1 cellular context compared by ENCODE assay signal in the genomic region with DNA sequence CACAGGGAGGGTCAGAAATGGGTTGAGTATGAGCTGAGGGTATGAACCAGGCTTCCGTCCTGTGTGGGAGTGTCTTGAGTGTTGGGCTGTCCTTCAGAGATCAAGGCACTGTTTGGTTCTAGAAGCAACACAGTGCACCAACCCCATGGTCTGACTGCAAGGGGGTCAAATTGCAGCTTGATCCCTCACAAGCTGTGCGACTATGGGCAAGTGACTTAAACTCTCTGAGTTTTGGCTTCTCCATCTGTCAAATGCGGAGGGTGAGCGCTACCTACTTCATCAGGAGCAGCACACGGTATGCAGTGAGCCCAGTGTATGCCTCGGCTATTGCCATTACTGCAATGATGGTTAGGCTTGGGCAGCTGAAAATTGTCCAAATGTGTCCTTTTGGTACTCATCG.
TF ChIP-seq lines count a peak whose summit lies in the region.

No MANE protein-coding gene starts in this region.

TF ChIP-seq in HepG2, 621 proteins besides CTCF, POLR2A, EP300 and RAD21:
- TF ChIP-seq ZNF768 (CRISPR knock-in tag; IDR thresholded peaks at IDR 0.05) (peak; percentile 86), KDM1A (CRISPR knock-in tag; IDR thresholded peaks at IDR 0.05) (no peak), ZNF567 (CRISPR knock-in tag; IDR thresholded peaks at IDR 0.05; ENCODE audit: borderline replicate concordance) (no peak), POLR2AphosphoS2 (IDR thresholded peaks at IDR 0.05; ENCODE audit: low read depth, low read length) (no peak), FOXO4 (CRISPR knock-in tag; conservative IDR thresholded peaks at IDR 0.05) (0 out of 2 replicates have a peak, but pooled peaks have one; percentile 83), SMC3 (IDR thresholded peaks at IDR 0.05; ENCODE audit: low read length) (no peak)
- TF ChIP-seq, protein P1, sequence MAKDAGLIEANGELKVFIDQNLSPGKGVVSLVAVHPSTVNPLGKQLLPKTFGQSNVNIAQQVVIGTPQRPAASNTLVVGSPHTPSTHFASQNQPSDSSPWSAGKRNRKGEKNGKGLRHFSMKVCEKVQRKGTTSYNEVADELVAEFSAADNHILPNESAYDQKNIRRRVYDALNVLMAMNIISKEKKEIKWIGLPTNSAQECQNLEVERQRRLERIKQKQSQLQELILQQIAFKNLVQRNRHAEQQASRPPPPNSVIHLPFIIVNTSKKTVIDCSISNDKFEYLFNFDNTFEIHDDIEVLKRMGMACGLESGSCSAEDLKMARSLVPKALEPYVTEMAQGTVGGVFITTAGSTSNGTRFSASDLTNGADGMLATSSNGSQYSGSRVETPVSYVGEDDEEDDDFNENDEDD (CRISPR knock-in tag; IDR thresholded peaks at IDR 0.05; ENCODE audit: borderline replicate concordance) = no peak
- TF ChIP-seq, protein P2, sequence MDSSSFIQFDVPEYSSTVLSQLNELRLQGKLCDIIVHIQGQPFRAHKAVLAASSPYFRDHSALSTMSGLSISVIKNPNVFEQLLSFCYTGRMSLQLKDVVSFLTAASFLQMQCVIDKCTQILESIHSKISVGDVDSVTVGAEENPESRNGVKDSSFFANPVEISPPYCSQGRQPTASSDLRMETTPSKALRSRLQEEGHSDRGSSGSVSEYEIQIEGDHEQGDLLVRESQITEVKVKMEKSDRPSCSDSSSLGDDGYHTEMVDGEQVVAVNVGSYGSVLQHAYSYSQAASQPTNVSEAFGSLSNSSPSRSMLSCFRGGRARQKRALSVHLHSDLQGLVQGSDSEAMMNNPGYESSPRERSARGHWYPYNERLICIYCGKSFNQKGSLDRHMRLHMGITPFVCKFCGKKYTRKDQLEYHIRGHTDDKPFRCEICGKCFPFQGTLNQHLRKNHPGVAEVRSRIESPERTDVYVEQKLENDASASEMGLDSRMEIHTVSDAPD (CRISPR knock-in tag; IDR thresholded peaks at IDR 0.05) = no peak
- TF ChIP-seq, protein P3, sequence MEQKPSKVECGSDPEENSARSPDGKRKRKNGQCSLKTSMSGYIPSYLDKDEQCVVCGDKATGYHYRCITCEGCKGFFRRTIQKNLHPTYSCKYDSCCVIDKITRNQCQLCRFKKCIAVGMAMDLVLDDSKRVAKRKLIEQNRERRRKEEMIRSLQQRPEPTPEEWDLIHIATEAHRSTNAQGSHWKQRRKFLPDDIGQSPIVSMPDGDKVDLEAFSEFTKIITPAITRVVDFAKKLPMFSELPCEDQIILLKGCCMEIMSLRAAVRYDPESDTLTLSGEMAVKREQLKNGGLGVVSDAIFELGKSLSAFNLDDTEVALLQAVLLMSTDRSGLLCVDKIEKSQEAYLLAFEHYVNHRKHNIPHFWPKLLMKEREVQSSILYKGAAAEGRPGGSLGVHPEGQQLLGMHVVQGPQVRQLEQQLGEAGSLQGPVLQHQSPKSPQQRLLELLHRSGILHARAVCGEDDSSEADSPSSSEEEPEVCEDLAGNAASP (CRISPR knock-in tag; IDR thresholded peaks at IDR 0.05; ENCODE audit: borderline replicate concordance) = no peak
